22 cellular contexts compared by ENCODE assay signal in the genomic region with DNA sequence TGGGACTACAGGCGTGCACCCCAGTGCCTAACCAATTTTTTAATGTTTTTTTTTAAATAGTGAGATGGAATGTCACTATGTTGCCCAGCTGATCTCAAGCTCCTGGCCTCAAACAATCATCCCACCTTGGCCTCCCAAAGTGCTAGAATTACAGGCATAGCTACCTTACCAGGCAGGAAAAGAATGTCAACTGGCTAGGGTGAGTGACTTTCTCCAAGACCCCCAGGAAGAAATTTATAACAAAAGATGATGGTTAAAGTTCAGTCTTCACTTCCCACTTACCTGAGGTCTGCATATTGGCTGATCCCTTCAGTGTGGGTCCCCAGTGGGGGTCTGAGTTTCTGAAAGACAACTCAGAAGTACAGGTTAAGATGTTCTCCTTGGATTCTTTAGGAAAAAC.
"Had no signal": no experiment of that assay in that cellular context is flagged by ENCODE, and none has a peak within 500 bp of the region (broad histone marks: within the 10 kb centered on the region; RNA-seq: fewer than 3 reads in every experiment).

No MANE protein-coding gene starts in this region.

- H3K36me3 ChIP-seq: colonic mucosa, esophagus squamous epithelium, gastrocnemius medialis, heart right ventricle, left lung, lower lobe of right lung had no signal

- H3K27me3 ChIP-seq: colonic mucosa, esophagus squamous epithelium, gastrocnemius medialis, left lung had no signal

- H3K9me3 ChIP-seq: colonic mucosa, esophagus squamous epithelium, gastrocnemius medialis, heart right ventricle, left lung, lower lobe of right lung had no signal

- H3K4me1 ChIP-seq: colonic mucosa, esophagus squamous epithelium, gastrocnemius medialis, heart right ventricle, left lung, lower lobe of right lung had no signal

- DNase-seq: colonic mucosa; cortex of kidney; effector CD8-positive, alpha-beta T cell; effector memory CD8-positive, alpha-beta T cell; endodermal cell; erythroblast; esophagus squamous epithelium; foreskin fibroblast; foreskin melanocyte; gastrocnemius medialis; glutamatergic neuron; head of caudate nucleus; heart right ventricle; hippocampal formation; left cardiac atrium; left lung; left ventricle myocardium superior; lower lobe of right lung; mesenchymal stem cell; midbrain; naive thymus-derived CD4-positive, alpha-beta T cell had no signal

- H3K4me3 ChIP-seq: colonic mucosa, esophagus squamous epithelium, gastrocnemius medialis, heart right ventricle, left lung, lower lobe of right lung had no signal

- H3K27ac ChIP-seq: colonic mucosa, epithelial cell of prostate, esophagus squamous epithelium, gastrocnemius medialis, heart right ventricle, left lung, lower lobe of right lung had no signal
